ENCODE assay signal across 7 cellular contexts in the genomic region with DNA sequence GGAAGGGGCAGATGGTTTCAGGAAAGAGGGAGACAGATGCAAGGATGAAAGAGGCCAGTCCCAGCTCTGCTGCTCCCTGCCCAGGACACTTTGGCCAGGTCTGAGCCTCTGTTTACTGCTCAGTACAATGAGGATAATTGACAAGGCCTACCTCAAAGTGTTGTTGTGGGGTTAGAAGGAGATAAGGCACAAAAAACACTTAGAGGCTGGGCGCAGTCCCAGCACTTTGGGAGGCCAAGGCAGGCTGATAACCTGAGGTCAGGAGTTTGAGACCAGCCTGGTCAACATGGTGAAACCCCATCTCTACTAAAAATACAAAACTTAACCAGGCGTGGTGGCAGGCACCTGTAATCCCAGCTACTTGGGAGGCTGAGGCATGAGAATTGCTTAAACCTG. TPM values are rescaled to one million over a fixed set of nuclear protein-coding genes. Genes with fewer than 3 reads are reported as not detected.
"Had no signal": no experiment of that assay in that cellular context is flagged by ENCODE, and none has a peak within 500 bp of the region (broad histone marks: within the 10 kb centered on the region; RNA-seq: fewer than 3 reads in every experiment).

No MANE protein-coding gene starts in this region.

RNA-seq across cellular contexts. Expression of gene CNGB1, which starts 7.1 kb away (rescaled TPM):
- total RNA-seq: LHCN-M2, MCF 10A, NCI-H460, OCI-LY7, RPMI7951, SJCRH30, SK-MEL-5 had no signal
